In the genomic region with DNA sequence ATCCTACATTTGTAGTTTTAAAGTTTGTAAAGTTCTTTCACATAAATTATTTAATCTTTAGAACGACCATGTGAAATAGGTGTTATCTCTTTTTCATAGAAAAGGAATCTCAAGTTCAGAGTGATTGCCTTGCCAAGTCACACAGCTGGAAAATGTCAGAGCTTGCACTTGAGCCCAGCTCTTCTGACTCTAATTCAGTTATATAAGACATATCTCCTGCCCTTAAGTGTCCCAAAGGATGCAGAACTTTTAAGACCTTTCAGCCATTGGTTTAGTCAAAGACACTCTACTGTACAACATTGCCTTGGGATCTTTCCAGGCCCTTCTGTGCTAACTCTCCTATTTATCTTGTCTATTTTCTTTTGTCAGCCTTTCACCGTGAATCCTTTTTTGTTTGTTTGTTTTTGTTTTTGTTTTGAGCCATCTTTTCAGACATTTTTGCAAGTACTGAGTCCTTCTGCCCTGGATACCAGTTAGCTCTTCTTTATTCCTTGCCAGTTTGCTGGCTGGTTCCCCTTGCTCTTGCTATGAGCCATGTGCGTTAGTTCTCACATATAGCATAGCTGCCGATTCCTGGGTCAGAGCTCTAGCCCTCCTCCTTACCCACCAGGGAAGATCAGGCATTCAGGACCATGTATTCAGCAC, we compare ENCODE assay signal across 1 cellular context.
TF ChIP-seq lines count a peak whose summit lies in the region.

No MANE protein-coding gene starts in this region.

TF ChIP-seq in K562, 482 proteins besides CTCF, POLR2A, EP300 and RAD21 (continued from another document):
- TF ChIP-seq, protein P1, sequence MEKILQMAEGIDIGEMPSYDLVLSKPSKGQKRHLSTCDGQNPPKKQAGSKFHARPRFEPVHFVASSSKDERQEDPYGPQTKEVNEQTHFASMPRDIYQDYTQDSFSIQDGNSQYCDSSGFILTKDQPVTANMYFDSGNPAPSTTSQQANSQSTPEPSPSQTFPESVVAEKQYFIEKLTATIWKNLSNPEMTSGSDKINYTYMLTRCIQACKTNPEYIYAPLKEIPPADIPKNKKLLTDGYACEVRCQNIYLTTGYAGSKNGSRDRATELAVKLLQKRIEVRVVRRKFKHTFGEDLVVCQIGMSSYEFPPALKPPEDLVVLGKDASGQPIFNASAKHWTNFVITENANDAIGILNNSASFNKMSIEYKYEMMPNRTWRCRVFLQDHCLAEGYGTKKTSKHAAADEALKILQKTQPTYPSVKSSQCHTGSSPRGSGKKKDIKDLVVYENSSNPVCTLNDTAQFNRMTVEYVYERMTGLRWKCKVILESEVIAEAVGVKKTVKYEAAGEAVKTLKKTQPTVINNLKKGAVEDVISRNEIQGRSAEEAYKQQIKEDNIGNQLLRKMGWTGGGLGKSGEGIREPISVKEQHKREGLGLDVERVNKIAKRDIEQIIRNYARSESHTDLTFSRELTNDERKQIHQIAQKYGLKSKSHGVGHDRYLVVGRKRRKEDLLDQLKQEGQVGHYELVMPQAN (IDR thresholded peaks at IDR 0.05; ENCODE audit: borderline replicate concordance): peak; percentile 53; the same call in 1 of the 2 replicates
- TF ChIP-seq, protein P2, sequence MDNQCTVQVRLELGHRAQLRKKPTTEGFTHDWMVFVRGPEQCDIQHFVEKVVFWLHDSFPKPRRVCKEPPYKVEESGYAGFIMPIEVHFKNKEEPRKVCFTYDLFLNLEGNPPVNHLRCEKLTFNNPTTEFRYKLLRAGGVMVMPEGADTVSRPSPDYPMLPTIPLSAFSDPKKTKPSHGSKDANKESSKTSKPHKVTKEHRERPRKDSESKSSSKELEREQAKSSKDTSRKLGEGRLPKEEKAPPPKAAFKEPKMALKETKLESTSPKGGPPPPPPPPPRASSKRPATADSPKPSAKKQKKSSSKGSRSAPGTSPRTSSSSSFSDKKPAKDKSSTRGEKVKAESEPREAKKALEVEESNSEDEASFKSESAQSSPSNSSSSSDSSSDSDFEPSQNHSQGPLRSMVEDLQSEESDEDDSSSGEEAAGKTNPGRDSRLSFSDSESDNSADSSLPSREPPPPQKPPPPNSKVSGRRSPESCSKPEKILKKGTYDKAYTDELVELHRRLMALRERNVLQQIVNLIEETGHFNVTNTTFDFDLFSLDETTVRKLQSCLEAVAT (IDR thresholded peaks at IDR 0.05): 0 out of 4 replicates have a peak, but pooled peaks of 1 of the 2 experiments have one; percentile 34
- TF ChIP-seq RBBP5 (IDR thresholded peaks at IDR 0.05; ENCODE audit: borderline replicate concordance, insufficient read depth, low read length, poor library complexity, severe bottlenecking): no peak
- TF ChIP-seq ZNF41 (CRISPR knock-in tag; conservative IDR thresholded peaks at IDR 0.05): no peak
- TF ChIP-seq TRIM24 (IDR thresholded peaks at IDR 0.05): 0 out of 4 replicates have a peak, but pooled peaks of 1 of the 2 experiments have one; percentile 31
- TF ChIP-seq TBP (optimal IDR thresholded peaks at IDR 0.05; ENCODE audit: low read depth, low read length): peak; percentile 15
- peak; percentile 18 for TF ChIP-seq NCOA4 (IDR thresholded peaks at IDR 0.05; ENCODE audit: partially characterized antibody)
- TF ChIP-seq EP400 (IDR thresholded peaks at IDR 0.05): no peak
- TF ChIP-seq, protein P3, sequence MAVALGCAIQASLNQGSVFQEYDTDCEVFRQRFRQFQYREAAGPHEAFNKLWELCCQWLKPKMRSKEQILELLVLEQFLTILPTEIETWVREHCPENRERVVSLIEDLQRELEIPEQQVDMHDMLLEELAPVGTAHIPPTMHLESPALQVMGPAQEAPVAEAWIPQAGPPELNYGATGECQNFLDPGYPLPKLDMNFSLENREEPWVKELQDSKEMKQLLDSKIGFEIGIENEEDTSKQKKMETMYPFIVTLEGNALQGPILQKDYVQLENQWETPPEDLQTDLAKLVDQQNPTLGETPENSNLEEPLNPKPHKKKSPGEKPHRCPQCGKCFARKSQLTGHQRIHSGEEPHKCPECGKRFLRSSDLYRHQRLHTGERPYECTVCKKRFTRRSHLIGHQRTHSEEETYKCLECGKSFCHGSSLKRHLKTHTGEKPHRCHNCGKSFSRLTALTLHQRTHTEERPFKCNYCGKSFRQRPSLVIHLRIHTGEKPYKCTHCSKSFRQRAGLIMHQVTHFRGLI (CRISPR knock-in tag; IDR thresholded peaks at IDR 0.05): no peak
- no peak for TF ChIP-seq TEAD1 (CRISPR knock-in tag; IDR thresholded peaks at IDR 0.05)
- TF ChIP-seq ZNF3 (CRISPR knock-in tag; IDR thresholded peaks at IDR 0.05): no peak
- no peak for TF ChIP-seq ZNF253 (CRISPR knock-in tag; conservative IDR thresholded peaks at IDR 0.05)
- TF ChIP-seq HLTF (IDR thresholded peaks at IDR 0.05): 0 out of 2 replicates have a peak, but pooled peaks have one; percentile 31
- peak; percentile 23 for TF ChIP-seq BRD9 (IDR thresholded peaks at IDR 0.05; ENCODE audit: low read depth, partially characterized antibody)
- no peak for TF ChIP-seq RBFOX2 (IDR thresholded peaks at IDR 0.05; ENCODE audit: low read depth, low read length)
- no peak for TF ChIP-seq ADNP (tag; IDR thresholded peaks at IDR 0.05)
- TF ChIP-seq, protein P4, sequence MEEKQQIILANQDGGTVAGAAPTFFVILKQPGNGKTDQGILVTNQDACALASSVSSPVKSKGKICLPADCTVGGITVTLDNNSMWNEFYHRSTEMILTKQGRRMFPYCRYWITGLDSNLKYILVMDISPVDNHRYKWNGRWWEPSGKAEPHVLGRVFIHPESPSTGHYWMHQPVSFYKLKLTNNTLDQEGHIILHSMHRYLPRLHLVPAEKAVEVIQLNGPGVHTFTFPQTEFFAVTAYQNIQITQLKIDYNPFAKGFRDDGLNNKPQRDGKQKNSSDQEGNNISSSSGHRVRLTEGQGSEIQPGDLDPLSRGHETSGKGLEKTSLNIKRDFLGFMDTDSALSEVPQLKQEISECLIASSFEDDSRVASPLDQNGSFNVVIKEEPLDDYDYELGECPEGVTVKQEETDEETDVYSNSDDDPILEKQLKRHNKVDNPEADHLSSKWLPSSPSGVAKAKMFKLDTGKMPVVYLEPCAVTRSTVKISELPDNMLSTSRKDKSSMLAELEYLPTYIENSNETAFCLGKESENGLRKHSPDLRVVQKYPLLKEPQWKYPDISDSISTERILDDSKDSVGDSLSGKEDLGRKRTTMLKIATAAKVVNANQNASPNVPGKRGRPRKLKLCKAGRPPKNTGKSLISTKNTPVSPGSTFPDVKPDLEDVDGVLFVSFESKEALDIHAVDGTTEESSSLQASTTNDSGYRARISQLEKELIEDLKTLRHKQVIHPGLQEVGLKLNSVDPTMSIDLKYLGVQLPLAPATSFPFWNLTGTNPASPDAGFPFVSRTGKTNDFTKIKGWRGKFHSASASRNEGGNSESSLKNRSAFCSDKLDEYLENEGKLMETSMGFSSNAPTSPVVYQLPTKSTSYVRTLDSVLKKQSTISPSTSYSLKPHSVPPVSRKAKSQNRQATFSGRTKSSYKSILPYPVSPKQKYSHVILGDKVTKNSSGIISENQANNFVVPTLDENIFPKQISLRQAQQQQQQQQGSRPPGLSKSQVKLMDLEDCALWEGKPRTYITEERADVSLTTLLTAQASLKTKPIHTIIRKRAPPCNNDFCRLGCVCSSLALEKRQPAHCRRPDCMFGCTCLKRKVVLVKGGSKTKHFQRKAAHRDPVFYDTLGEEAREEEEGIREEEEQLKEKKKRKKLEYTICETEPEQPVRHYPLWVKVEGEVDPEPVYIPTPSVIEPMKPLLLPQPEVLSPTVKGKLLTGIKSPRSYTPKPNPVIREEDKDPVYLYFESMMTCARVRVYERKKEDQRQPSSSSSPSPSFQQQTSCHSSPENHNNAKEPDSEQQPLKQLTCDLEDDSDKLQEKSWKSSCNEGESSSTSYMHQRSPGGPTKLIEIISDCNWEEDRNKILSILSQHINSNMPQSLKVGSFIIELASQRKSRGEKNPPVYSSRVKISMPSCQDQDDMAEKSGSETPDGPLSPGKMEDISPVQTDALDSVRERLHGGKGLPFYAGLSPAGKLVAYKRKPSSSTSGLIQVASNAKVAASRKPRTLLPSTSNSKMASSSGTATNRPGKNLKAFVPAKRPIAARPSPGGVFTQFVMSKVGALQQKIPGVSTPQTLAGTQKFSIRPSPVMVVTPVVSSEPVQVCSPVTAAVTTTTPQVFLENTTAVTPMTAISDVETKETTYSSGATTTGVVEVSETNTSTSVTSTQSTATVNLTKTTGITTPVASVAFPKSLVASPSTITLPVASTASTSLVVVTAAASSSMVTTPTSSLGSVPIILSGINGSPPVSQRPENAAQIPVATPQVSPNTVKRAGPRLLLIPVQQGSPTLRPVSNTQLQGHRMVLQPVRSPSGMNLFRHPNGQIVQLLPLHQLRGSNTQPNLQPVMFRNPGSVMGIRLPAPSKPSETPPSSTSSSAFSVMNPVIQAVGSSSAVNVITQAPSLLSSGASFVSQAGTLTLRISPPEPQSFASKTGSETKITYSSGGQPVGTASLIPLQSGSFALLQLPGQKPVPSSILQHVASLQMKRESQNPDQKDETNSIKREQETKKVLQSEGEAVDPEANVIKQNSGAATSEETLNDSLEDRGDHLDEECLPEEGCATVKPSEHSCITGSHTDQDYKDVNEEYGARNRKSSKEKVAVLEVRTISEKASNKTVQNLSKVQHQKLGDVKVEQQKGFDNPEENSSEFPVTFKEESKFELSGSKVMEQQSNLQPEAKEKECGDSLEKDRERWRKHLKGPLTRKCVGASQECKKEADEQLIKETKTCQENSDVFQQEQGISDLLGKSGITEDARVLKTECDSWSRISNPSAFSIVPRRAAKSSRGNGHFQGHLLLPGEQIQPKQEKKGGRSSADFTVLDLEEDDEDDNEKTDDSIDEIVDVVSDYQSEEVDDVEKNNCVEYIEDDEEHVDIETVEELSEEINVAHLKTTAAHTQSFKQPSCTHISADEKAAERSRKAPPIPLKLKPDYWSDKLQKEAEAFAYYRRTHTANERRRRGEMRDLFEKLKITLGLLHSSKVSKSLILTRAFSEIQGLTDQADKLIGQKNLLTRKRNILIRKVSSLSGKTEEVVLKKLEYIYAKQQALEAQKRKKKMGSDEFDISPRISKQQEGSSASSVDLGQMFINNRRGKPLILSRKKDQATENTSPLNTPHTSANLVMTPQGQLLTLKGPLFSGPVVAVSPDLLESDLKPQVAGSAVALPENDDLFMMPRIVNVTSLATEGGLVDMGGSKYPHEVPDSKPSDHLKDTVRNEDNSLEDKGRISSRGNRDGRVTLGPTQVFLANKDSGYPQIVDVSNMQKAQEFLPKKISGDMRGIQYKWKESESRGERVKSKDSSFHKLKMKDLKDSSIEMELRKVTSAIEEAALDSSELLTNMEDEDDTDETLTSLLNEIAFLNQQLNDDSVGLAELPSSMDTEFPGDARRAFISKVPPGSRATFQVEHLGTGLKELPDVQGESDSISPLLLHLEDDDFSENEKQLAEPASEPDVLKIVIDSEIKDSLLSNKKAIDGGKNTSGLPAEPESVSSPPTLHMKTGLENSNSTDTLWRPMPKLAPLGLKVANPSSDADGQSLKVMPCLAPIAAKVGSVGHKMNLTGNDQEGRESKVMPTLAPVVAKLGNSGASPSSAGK (IDR thresholded peaks at IDR 0.05): peak; percentile 21; the same call in 1 of the 2 replicates
- TF ChIP-seq, protein P5, sequence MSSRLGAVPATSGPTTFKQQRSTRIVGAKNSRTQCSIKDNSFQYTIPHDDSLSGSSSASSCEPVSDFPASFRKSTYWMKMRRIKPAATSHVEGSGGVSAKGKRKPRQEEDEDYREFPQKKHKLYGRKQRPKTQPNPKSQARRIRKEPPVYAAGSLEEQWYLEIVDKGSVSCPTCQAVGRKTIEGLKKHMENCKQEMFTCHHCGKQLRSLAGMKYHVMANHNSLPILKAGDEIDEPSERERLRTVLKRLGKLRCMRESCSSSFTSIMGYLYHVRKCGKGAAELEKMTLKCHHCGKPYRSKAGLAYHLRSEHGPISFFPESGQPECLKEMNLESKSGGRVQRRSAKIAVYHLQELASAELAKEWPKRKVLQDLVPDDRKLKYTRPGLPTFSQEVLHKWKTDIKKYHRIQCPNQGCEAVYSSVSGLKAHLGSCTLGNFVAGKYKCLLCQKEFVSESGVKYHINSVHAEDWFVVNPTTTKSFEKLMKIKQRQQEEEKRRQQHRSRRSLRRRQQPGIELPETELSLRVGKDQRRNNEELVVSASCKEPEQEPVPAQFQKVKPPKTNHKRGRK (tag; IDR thresholded peaks at IDR 0.05): no peak
- TF ChIP-seq, protein P6, sequence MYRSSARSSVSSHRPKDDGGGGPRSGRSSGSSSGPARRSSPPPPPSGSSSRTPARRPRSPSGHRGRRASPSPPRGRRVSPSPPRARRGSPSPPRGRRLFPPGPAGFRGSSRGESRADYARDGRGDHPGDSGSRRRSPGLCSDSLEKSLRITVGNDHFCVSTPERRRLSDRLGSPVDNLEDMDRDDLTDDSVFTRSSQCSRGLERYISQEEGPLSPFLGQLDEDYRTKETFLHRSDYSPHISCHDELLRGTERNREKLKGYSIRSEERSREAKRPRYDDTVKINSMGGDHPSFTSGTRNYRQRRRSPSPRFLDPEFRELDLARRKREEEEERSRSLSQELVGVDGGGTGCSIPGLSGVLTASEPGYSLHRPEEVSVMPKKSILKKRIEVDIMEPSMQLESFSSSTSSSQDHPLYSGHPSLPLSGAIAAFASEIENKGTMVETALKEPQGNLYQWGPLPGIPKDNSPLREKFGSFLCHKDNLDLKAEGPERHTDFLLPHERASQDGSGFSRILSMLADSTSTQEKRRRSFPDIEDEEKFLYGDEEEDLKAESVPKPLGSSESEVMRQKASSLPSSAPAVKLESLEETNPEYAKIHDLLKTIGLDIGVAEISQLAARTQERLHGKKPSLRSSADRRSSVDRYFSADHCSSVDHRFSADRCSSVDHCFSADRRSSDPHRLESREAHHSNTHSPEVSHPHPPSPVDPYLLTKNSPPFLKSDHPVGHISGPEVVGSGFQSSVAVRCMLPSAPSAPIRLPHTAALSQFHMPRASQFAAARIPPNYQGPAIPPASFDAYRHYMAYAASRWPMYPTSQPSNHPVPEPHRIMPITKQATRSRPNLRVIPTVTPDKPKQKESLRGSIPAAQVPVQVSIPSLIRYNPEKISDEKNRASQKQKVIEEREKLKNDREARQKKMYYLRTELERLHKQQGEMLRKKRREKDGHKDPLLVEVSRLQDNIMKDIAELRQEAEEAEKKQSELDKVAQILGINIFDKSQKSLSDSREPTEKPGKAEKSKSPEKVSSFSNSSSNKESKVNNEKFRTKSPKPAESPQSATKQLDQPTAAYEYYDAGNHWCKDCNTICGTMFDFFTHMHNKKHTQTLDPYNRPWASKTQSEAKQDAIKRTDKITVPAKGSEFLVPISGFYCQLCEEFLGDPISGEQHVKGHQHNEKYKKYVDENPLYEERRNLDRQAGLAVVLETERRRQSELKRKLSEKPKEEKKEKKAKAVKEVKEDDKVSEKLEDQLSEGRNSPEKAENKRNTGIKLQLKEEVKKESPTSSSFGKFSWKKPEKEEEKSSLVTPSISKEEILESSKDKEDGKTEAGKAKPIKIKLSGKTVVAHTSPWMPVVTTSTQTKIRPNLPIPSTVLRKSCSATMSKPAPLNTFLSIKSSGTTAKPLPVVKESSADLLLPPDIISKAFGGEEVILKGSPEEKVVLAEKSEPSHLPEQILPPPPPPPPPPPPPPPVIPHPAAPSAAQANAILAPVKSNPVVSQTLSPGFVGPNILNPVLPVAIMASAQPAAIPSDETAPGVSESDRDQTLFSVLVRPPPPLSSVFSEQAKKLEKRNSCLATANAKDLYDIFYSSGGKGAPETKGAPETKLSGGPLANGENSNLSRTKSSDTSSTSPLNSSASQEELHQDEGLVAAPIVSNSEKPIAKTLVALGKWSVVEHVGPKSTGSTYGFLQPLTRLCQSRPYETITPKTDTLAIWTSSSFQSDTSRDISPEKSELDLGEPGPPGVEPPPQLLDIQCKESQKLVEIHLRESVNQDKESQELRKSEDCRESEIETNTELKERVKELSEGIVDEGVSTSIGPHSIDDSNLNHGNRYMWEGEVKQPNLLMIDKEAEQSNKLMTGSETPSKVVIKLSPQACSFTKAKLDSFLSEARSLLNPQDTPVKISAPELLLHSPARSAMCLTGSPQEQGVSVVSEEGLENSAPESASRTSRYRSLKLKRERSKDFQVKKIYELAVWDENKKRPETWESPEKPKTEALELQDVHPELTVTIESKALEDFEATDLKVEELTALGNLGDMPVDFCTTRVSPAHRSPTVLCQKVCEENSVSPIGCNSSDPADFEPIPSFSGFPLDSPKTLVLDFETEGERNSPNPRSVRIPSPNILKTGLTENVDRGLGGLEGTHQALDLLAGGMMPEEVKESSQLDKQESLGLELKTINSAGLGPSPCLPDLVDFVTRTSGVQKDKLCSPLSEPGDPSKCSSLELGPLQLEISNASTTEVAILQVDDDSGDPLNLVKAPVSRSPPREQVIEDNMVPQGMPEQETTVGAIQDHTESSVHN (IDR thresholded peaks at IDR 0.05; ENCODE audit: borderline replicate concordance in 1 of 2, low read depth in 1 of 2): no peak
- TF ChIP-seq PRPF4 (IDR thresholded peaks at IDR 0.05; ENCODE audit: insufficient read depth, low read depth, low read length, poor library complexity, severe bottlenecking): no peak
